In the genomic region with DNA sequence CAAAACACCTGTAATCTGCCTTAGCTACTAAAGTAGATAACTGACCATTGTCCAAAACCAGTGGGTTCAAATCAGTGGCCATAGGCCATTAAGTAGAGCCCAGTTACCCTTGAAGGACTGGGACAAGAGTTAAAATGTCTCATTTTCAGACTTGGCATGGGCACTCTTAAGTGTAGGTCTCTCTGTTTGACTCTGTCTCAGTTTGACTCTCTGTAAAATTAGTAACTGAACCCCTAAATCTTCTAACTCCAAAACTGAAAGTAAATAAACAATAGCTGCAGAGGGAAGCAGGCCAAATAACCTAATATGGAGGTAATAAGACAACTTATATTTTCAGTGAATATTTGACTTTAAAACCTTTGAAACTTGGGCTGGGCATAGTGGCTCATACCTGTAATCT, we compare ENCODE assay signal across 16 cellular contexts.
A peak's percentile ranks its signal among the peaks of the same experiment; 100 is the strongest.
DNase-seq lines count a peak whose midpoint lies in the region; ATAC-seq and TF ChIP-seq lines count a peak whose summit lies in the region.
"Had no signal": no experiment of that assay in that cellular context is flagged by ENCODE, and none has a peak within 500 bp of the region (broad histone marks: within the 10 kb centered on the region; RNA-seq: fewer than 3 reads in every experiment).

No MANE protein-coding gene starts in this region.

- DNase-seq in natural killer cell treated with Interleukin-12 subunit alpha and Interleukin-12 subunit beta and Interleukin-15 and Interleukin-18, amount 100 ng/mL, for 72 hours (ENCODE audit: low spot score), result no peak
- DNase-seq in natural killer cell (no peak), progenitor cell of endocrine pancreas (ENCODE audit: low spot score, unreplicated experiment) (no peak), dedifferentiated amniotic fluid mesenchymal stem cell (ENCODE audit: extremely low spot score) (no peak), amniotic stem cell (lab: John Stamatoyannopoulos, UW) (no peak)
- DNase-seq in activated effector memory CD4-positive, alpha-beta T cell treated with Interleukin-2 at 50 U/mL for 16 hours, result no peak
- DNase-seq: 8988T; activated CD8-positive, alpha-beta T cell treated with anti-CD3 and anti-CD28 coated beads, Interleukin-2, amount 10 ng/mL, durations not matched to agents 7 days and 5 days; activated naive CD4-positive, alpha-beta T cell; body of pancreas; DMS79; NCI-H1048; NCI-H2171; stimulated activated naive CD8-positive, alpha-beta T cell treated with anti-CD3 and anti-CD28 coated beads, Interleukin-15, Interleukin-2, amounts not matched to agents 100 U/mL and 50 U/mL, for 24 hours had no signal

- H3K9me3 Mint-ChIP-seq in natural killer cell treated with Interleukin-12 subunit alpha and Interleukin-12 subunit beta and Interleukin-15 and Interleukin-18, amount 100 ng/mL, for 72 hours, result no peaks in the 10 kb centered on the region
- H3K9me3 Mint-ChIP-seq in natural killer cell (no peaks in the 10 kb centered on the region), progenitor cell of endocrine pancreas (ENCODE audit: low read depth) (peaks cover 29% of the 10 kb centered on the region)

- no peak for ATAC-seq in natural killer cell treated with Interleukin-12 subunit alpha and Interleukin-12 subunit beta and Interleukin-15 and Interleukin-18, amount 100 ng/mL, for 72 hours
- no peak for ATAC-seq in natural killer cell
- ATAC-seq in GM21786 (IDR thresholded peaks at IDR 0.05; ENCODE audit: unreplicated experiment), result peak; percentile 44
- ATAC-seq in HG03108 (IDR thresholded peaks at IDR 0.05; ENCODE audit: unreplicated experiment), result peak; percentile 42
- ATAC-seq: activated CD8-positive, alpha-beta T cell treated with anti-CD3 and anti-CD28 coated beads, Interleukin-2, amount 10 ng/mL, durations not matched to agents 7 days and 5 days; body of pancreas; stimulated activated naive CD8-positive, alpha-beta T cell treated with anti-CD3 and anti-CD28 coated beads, Interleukin-15, Interleukin-2, amounts not matched to agents 100 U/mL and 50 U/mL, for 24 hours had no signal

- no peak for TF ChIP-seq CTCF in natural killer cell (IDR thresholded peaks at IDR 0.05)
- TF ChIP-seq CTCF in progenitor cell of endocrine pancreas (IDR thresholded peaks at IDR 0.05; ENCODE audit: unreplicated experiment), result no peak

- no peak overlapping the region for H3K27ac Mint-ChIP-seq in natural killer cell treated with Interleukin-12 subunit alpha and Interleukin-12 subunit beta and Interleukin-15 and Interleukin-18, amount 100 ng/mL, for 72 hours
- no peak overlapping the region for H3K27ac Mint-ChIP-seq in natural killer cell
- no peak overlapping the region for H3K27ac Mint-ChIP-seq in progenitor cell of endocrine pancreas
- H3K27ac Mint-ChIP-seq: activated CD8-positive, alpha-beta T cell treated with anti-CD3 and anti-CD28 coated beads, Interleukin-2, amount 10 ng/mL, durations not matched to agents 7 days and 5 days had no signal

- H3K4me1 Mint-ChIP-seq in natural killer cell treated with Interleukin-12 subunit alpha and Interleukin-12 subunit beta and Interleukin-15 and Interleukin-18, amount 100 ng/mL, for 72 hours (ENCODE audit: low read depth in 2 of 2), result peaks cover 5% of the 10 kb centered on the region in 2 donors
- H3K4me1 Mint-ChIP-seq in natural killer cell (no peaks in the 10 kb centered on the region), progenitor cell of endocrine pancreas (ENCODE audit: low read depth) (peaks cover 1% of the 10 kb centered on the region)

- intact Hi-C loops in natural killer cell (cut with micrococcal nuclease), result no loop called here

- peak overlapping the region; percentile 12 for H3K4me3 Mint-ChIP-seq in natural killer cell treated with Interleukin-12 subunit alpha and Interleukin-12 subunit beta and Interleukin-15 and Interleukin-18, amount 100 ng/mL, for 72 hours
- H3K4me3 Mint-ChIP-seq in natural killer cell (no peak overlapping the region), progenitor cell of endocrine pancreas (ENCODE audit: low read depth) (no peak overlapping the region)
- H3K4me3 Mint-ChIP-seq: activated CD8-positive, alpha-beta T cell treated with anti-CD3 and anti-CD28 coated beads, Interleukin-2, amount 10 ng/mL, durations not matched to agents 7 days and 5 days had no signal

- H3K27me3 Mint-ChIP-seq in natural killer cell treated with Interleukin-12 subunit alpha and Interleukin-12 subunit beta and Interleukin-15 and Interleukin-18, amount 100 ng/mL, for 72 hours, result peaks cover 0 to 13% of the 10 kb centered on the region in 2 donors
- H3K27me3 Mint-ChIP-seq in natural killer cell (ENCODE audit: low read depth in 2 of 2), result peaks cover 0 to 12% of the 10 kb centered on the region in 2 donors
- no peaks in the 10 kb centered on the region for H3K27me3 Mint-ChIP-seq in progenitor cell of endocrine pancreas

- H3K36me3 Mint-ChIP-seq in natural killer cell treated with Interleukin-12 subunit alpha and Interleukin-12 subunit beta and Interleukin-15 and Interleukin-18, amount 100 ng/mL, for 72 hours, result no peaks in the 10 kb centered on the region
- no peaks in the 10 kb centered on the region for H3K36me3 Mint-ChIP-seq in natural killer cell
- no peaks in the 10 kb centered on the region for H3K36me3 Mint-ChIP-seq in progenitor cell of endocrine pancreas (ENCODE audit: insufficient read depth)

Comparison
In these comparisons a context has a peak if more than half of its experiments do, and no peak if none do; other contexts are left out.
1. ATAC-seq: peak in GM21786 (single experiment) and HG03108 (single experiment); none in natural killer cell treated with Interleukin-12 subunit alpha and Interleukin-12 subunit beta and Interleukin-15 and Interleukin-18, amount 100 ng/mL, for 72 hours (0 of 2) and natural killer cell (0 of 3).